ENCODE assay signal across 34 cellular contexts in genomic region chr1:2885001-2885400, GRCh38.
"Had no signal": no experiment of that assay in that cellular context is flagged by ENCODE, and none has a peak within 500 bp of the region (broad histone marks: within the 10 kb centered on the region; RNA-seq: fewer than 3 reads in every experiment).

No MANE protein-coding gene starts in this region.

- H3K4me2 ChIP-seq: KMS-11 had no signal

- H3K9me3 ChIP-seq: MG63 had no signal

- H3K27me3 ChIP-seq: MG63 had no signal

- H3K27ac ChIP-seq: KMS-11 had no signal

- H3K4me3 ChIP-seq: MG63 had no signal

- DNase-seq: Karpas-422, Kasumi-1, MG63, MM.1S, MV-4-11, NCI-H1048, NCI-H1092, NCI-H1092 treated with DMSO at 0.1 percent for 48 hours, NCI-H1105, NCI-H1105 treated with DMSO at 0.1 percent for 48 hours, NCI-H1417, NCI-H1417 treated with DMSO at 0.1 percent for 48 hours, NCI-H1436, NCI-H1436 treated with DMSO at 0.1 percent for 48 hours, NCI-H146, NCI-H1694, NCI-H1694 treated with DMSO at 0.1 percent for 48 hours, NCI-H187, NCI-H187 treated with DMSO at 0.1 percent for 48 hours, NCI-H1930, NCI-H2029, NCI-H2029 treated with DMSO at 0.1 percent for 48 hours, NCI-H2081, NCI-H2081 treated with DMSO at 0.1 percent for 48 hours, NCI-H2107, NCI-H2171, NCI-H2171 treated with DMSO at 0.1 percent for 48 hours, NCI-H2227 treated with DMSO at 0.1 percent for 48 hours, NCI-H226, NCI-H345, NCI-H446, NCI-H446 treated with DMSO at 0.1 percent for 48 hours, NCI-H510A had no signal

- H3K36me3 ChIP-seq: MG63 had no signal

- H3K9ac ChIP-seq: KMS-11 had no signal
